Comparison of ENCODE assay signal across 16 cellular contexts in genomic region chr17:5825717-5826330, GRCh38.
DNase-seq lines count a peak whose midpoint lies in the region; ATAC-seq lines count a peak whose summit lies in the region.
"Had no signal": no experiment of that assay in that cellular context is flagged by ENCODE, and none has a peak within 500 bp of the region (broad histone marks: within the 10 kb centered on the region; RNA-seq: fewer than 3 reads in every experiment).

No MANE protein-coding gene starts in this region.

- H3K4me3 Mint-ChIP-seq in activated T-helper 17 cell treated with anti-CD3 and anti-CD28 coated beads, Interleukin-2, amount 50 U/mL, for 72 hours: no peak overlapping the region
- H3K4me3 Mint-ChIP-seq: activated CD4-positive, alpha-beta T cell treated with anti-CD3 and anti-CD28 coated beads, Interleukin-2, amount 10 ng/mL, durations not matched to agents 7 days and 5 days; activated naive CD8-positive, alpha-beta T cell treated with anti-CD3 and anti-CD28 coated beads for 36 hours had no signal

- peaks cover 8% of the 10 kb centered on the region for H3K9me3 Mint-ChIP-seq in activated T-helper 17 cell treated with anti-CD3 and anti-CD28 coated beads, Interleukin-2, amount 50 U/mL, for 72 hours
- H3K9me3 Mint-ChIP-seq: activated CD4-positive, alpha-beta T cell treated with anti-CD3 and anti-CD28 coated beads, Interleukin-2, amount 10 ng/mL, durations not matched to agents 7 days and 5 days; activated naive CD8-positive, alpha-beta T cell treated with anti-CD3 and anti-CD28 coated beads for 36 hours had no signal

- peaks cover 15% of the 10 kb centered on the region for H3K9me3 ChIP-seq in mesodermal cell (ENCODE audit: control insufficient read depth, low read length)

- no peak overlapping the region for H3K27ac Mint-ChIP-seq in activated T-helper 17 cell treated with anti-CD3 and anti-CD28 coated beads, Interleukin-2, amount 50 U/mL, for 72 hours
- H3K27ac Mint-ChIP-seq: activated CD4-positive, alpha-beta T cell treated with anti-CD3 and anti-CD28 coated beads, Interleukin-2, amount 10 ng/mL, durations not matched to agents 7 days and 5 days; activated naive CD8-positive, alpha-beta T cell treated with anti-CD3 and anti-CD28 coated beads for 36 hours had no signal

- ATAC-seq in activated T-helper 17 cell treated with anti-CD3 and anti-CD28 coated beads, Interleukin-2, amount 50 U/mL, for 72 hours (replicated peaks): no peak
- no peak for ATAC-seq in sciatic nerve
- ATAC-seq: heart left ventricle, psoas muscle had no signal

- H3K4me1 Mint-ChIP-seq in activated T-helper 17 cell treated with anti-CD3 and anti-CD28 coated beads, Interleukin-2, amount 50 U/mL, for 72 hours: no peaks in the 10 kb centered on the region
- H3K4me1 Mint-ChIP-seq: activated CD4-positive, alpha-beta T cell treated with anti-CD3 and anti-CD28 coated beads, Interleukin-2, amount 10 ng/mL, durations not matched to agents 7 days and 5 days; activated naive CD8-positive, alpha-beta T cell treated with anti-CD3 and anti-CD28 coated beads for 36 hours had no signal

- no peak overlapping the region for H3K4me3 ChIP-seq in mesodermal cell (ENCODE audit: extremely low read depth, insufficient read depth, low read length, poor library complexity, severe bottlenecking)
- H3K4me3 ChIP-seq: heart left ventricle, psoas muscle had no signal

- intact Hi-C loops in sciatic nerve (cut with DNase I): no loop called here

- H3K36me3 ChIP-seq in mesodermal cell (ENCODE audit: control insufficient read depth, insufficient read depth, low read length): no peaks in the 10 kb centered on the region
- H3K36me3 ChIP-seq: heart left ventricle had no signal

- H3K4me1 ChIP-seq in mesodermal cell (ENCODE audit: control insufficient read depth, insufficient read depth, low read length, poor library complexity, severe bottlenecking): peaks cover 41% of the 10 kb centered on the region
- H3K4me1 ChIP-seq: heart left ventricle, psoas muscle had no signal

- peaks cover 33% of the 10 kb centered on the region for H3K27me3 Mint-ChIP-seq in activated T-helper 17 cell treated with anti-CD3 and anti-CD28 coated beads, Interleukin-2, amount 50 U/mL, for 72 hours

- H3K27ac ChIP-seq in epithelial cell of prostate: peak overlapping the region; percentile 62
- H3K27ac ChIP-seq in mesodermal cell (ENCODE audit: low read depth, low read length, severe bottlenecking): peak overlapping the region; percentile 49
- H3K27ac ChIP-seq: heart left ventricle, psoas muscle had no signal

- DNase-seq in EH (ENCODE audit: low read depth) (peak; percentile 67), RPMI7951 (ENCODE audit: low read depth) (peak; percentile 40), epithelial cell of prostate (ENCODE audit: low read depth, low spot score) (no peak), middle frontal gyrus (ENCODE audit: extremely low spot score, low spot score) (no peak), sciatic nerve (ENCODE audit: low spot score) (no peak)
- DNase-seq in stimulated activated CD4-positive, alpha-beta T cell treated with anti-CD3 and anti-CD28 coated beads, Interleukin-4, amount 100 ng/mL, for 4 hours: no peak
- DNase-seq: activated CD4-positive, alpha-beta T cell treated with anti-CD3 and anti-CD28 coated beads, Interleukin-2, amount 10 ng/mL, durations not matched to agents 7 days and 5 days; activated naive CD8-positive, alpha-beta T cell treated with anti-CD3 and anti-CD28 coated beads for 36 hours; Calu3; caudate nucleus; GOT3; heart left ventricle; psoas muscle; SK-N-SH had no signal

- 88 to 95% methylated on average over 10 to 11 of the region's 11 CpGs for WGBS in mesodermal cell (ENCODE audit: insufficient coverage in 2 of 2), 2 experiments

- H3K36me3 Mint-ChIP-seq in activated T-helper 17 cell treated with anti-CD3 and anti-CD28 coated beads, Interleukin-2, amount 50 U/mL, for 72 hours (ENCODE audit: low read depth): no peaks in the 10 kb centered on the region
- H3K36me3 Mint-ChIP-seq: activated naive CD8-positive, alpha-beta T cell treated with anti-CD3 and anti-CD28 coated beads for 36 hours had no signal

Comparison
In these comparisons a context has a peak if more than half of its experiments do, and no peak if none do; other contexts are left out.
1. DNase-seq: peak in EH (single experiment) and RPMI7951 (single experiment); none in epithelial cell of prostate (single experiment), stimulated activated CD4-positive, alpha-beta T cell treated with anti-CD3 and anti-CD28 coated beads, Interleukin-4, amount 100 ng/mL, for 4 hours (0 of 2), middle frontal gyrus (single experiment) and sciatic nerve (single experiment).